ENCODE assay signal across 13 cellular contexts in genomic region chr10:12375076-12375504, GRCh38.
"Had no signal": no experiment of that assay in that cellular context is flagged by ENCODE, and none has a peak within 500 bp of the region (broad histone marks: within the 10 kb centered on the region; RNA-seq: fewer than 3 reads in every experiment).

No MANE protein-coding gene starts in this region.

- ATAC-seq: body of pancreas had no signal

- H3K27me3 Mint-ChIP-seq: activated CD4-positive, alpha-beta memory T cell treated with anti-CD3 and anti-CD28 coated beads, Interleukin-2, amount 10 ng/mL, durations not matched to agents 7 days and 5 days; central memory CD8-positive, alpha-beta T cell had no signal

- H3K36me3 ChIP-seq: adrenal gland, neural progenitor cell had no signal

- H3K27me3 ChIP-seq: adrenal gland, body of pancreas, neural progenitor cell had no signal

- H3K9me3 Mint-ChIP-seq: activated CD4-positive, alpha-beta memory T cell treated with anti-CD3 and anti-CD28 coated beads, Interleukin-2, amount 10 ng/mL, durations not matched to agents 7 days and 5 days; activated naive CD4-positive, alpha-beta T cell treated with anti-CD3 and anti-CD28 coated beads for 36 hours; activated T-helper 1 cell treated with anti-CD3 and anti-CD28 coated beads, Interleukin-12 subunit alpha, Interleukin-12 subunit beta, Interleukin-2, Interleukin-4 antibody, amounts not matched to agents 30 ng/mL and 10 ng/mL and 1 ng/mL, durations not matched to agents 14 hours and 24 hours and 36 hours; central memory CD8-positive, alpha-beta T cell; neural progenitor cell had no signal

- H3K4me3 Mint-ChIP-seq: activated CD4-positive, alpha-beta memory T cell treated with anti-CD3 and anti-CD28 coated beads, Interleukin-2, amount 10 ng/mL, durations not matched to agents 7 days and 5 days; activated naive CD4-positive, alpha-beta T cell treated with anti-CD3 and anti-CD28 coated beads for 36 hours; activated T-helper 1 cell treated with anti-CD3 and anti-CD28 coated beads, Interleukin-12 subunit alpha, Interleukin-12 subunit beta, Interleukin-2, Interleukin-4 antibody, amounts not matched to agents 30 ng/mL and 10 ng/mL and 1 ng/mL, durations not matched to agents 14 hours and 24 hours and 36 hours; central memory CD8-positive, alpha-beta T cell; neural progenitor cell had no signal

- H3K9me3 ChIP-seq: adrenal gland, body of pancreas had no signal

- H3K36me3 Mint-ChIP-seq: neural progenitor cell had no signal

- H3K27ac Mint-ChIP-seq: activated CD4-positive, alpha-beta memory T cell treated with anti-CD3 and anti-CD28 coated beads, Interleukin-2, amount 10 ng/mL, durations not matched to agents 7 days and 5 days; activated naive CD4-positive, alpha-beta T cell treated with anti-CD3 and anti-CD28 coated beads for 36 hours; activated T-helper 1 cell treated with anti-CD3 and anti-CD28 coated beads, Interleukin-12 subunit alpha, Interleukin-12 subunit beta, Interleukin-2, Interleukin-4 antibody, amounts not matched to agents 30 ng/mL and 10 ng/mL and 1 ng/mL, durations not matched to agents 14 hours and 24 hours and 36 hours; neural progenitor cell had no signal

- H3K4me1 ChIP-seq: body of pancreas, neural progenitor cell, parathyroid adenoma had no signal

- H3K4me1 Mint-ChIP-seq: activated CD4-positive, alpha-beta memory T cell treated with anti-CD3 and anti-CD28 coated beads, Interleukin-2, amount 10 ng/mL, durations not matched to agents 7 days and 5 days had no signal

- H3K4me3 ChIP-seq: adrenal gland, body of pancreas, neural progenitor cell had no signal

- H3K27ac ChIP-seq: adrenal gland, body of pancreas, neural progenitor cell, parathyroid adenoma had no signal

- DNase-seq: activated CD4-positive, alpha-beta memory T cell treated with anti-CD3 and anti-CD28 coated beads, Interleukin-2, amount 10 ng/mL, durations not matched to agents 7 days and 5 days; activated CD8-positive, alpha-beta memory T cell treated with anti-CD3 and anti-CD28 coated beads, Interleukin-2, amount 50 U/mL, for 4 hours; activated naive CD4-positive, alpha-beta T cell treated with anti-CD3 and anti-CD28 coated beads for 36 hours; body of pancreas; dermis blood vessel endothelial cell; kidney glomerular epithelial cell; small intestine; trophoblast cell had no signal
